8 cellular contexts compared by ENCODE assay signal in the genomic region with DNA sequence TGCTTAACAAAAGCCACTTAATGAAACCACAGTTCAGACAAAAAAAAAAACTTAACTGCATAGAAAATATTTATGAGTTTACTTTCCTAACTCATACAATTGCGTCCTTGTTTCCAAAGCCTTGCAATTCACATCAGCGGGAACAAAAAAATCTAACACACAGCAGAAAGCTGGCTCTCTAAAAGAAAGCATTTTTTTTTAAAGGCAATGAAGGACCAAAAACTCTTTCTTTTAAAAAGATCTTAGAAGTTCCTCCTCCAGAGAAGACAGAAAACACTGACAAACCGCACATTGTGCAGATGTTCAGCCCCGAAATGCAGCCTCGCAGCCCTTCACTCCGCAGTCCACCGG. TPM values are rescaled to one million over a fixed set of nuclear protein-coding genes. Genes with fewer than 3 reads are reported as not detected.
DNase-seq lines count a peak whose midpoint lies in the region; ATAC-seq and TF ChIP-seq lines count a peak whose summit lies in the region.

No MANE protein-coding gene starts in this region.

- peak overlapping the region; percentile 43 to 61 (median 44) for H3K4me3 Mint-ChIP-seq in T-cell

- H3K27ac Mint-ChIP-seq in T-cell: no peak overlapping the region

- DNase-seq in GM04503 (ENCODE audit: low read depth) (peak; percentile 10), T-cell (no peak), foreskin keratinocyte (no peak), retinal pigment epithelial cell (ENCODE audit: low read depth) (no peak), NCI-H2081 treated with DMSO at 0.1 percent for 48 hours (lab: John Stamatoyannopoulos, UW) (no peak), GDM1 (lab: John Stamatoyannopoulos, UW) (no peak), GM19238 (ENCODE audit: insufficient read length, low spot score) (no peak)

- H3K9me3 Mint-ChIP-seq in T-cell: peaks cover 0 to 8% (median 5%) of the 10 kb centered on the region in 3 donors

- H3K27me3 Mint-ChIP-seq in T-cell: peaks cover 30 to 48% of the 10 kb centered on the region in 2 donors

- peak overlapping the region; percentile 90 for H3K27ac ChIP-seq in foreskin keratinocyte

- peaks cover 19% of the 10 kb centered on the region for H3K4me1 ChIP-seq in foreskin keratinocyte

- POLR2A ChIA-PET in T-cell (lab: Charles Lee): no interaction called here

- H3K4me1 Mint-ChIP-seq in T-cell: peaks cover 0 to 23% (median 21%) of the 10 kb centered on the region in 3 donors

- H3K36me3 Mint-ChIP-seq in T-cell: no peaks in the 10 kb centered on the region

- no peaks in the 10 kb centered on the region for H3K27me3 ChIP-seq in foreskin keratinocyte

- TF ChIP-seq CTCF in foreskin keratinocyte (conservative IDR thresholded peaks at IDR 0.05) (no peak), retinal pigment epithelial cell (conservative IDR thresholded peaks at IDR 0.05; ENCODE audit: low read depth, low read length) (no peak)

- CTCF ChIA-PET in T-cell (lab: Charles Lee): no interaction called here

- H3K4me3 ChIP-seq in retinal pigment epithelial cell (ENCODE audit: low read length): peak overlapping the region; percentile 90

- ATAC-seq in T-cell (replicated peaks in 1 of 4) (no peak), foreskin keratinocyte (no peak), HG02852 (IDR thresholded peaks at IDR 0.05; ENCODE audit: unreplicated experiment) (no peak)

RNA-seq across cellular contexts. Expression of a gene that starts 0.8 kb away (rescaled TPM):
- total RNA-seq in T-cell: 1 to 10 TPM in 3 of 5 donors, not detected in 2; 1.0 to 1.5 (median 1.5) TPM
- 288 and 372 TPM in 2 replicates for total RNA-seq in foreskin keratinocyte
- 76.3 and 112 TPM in 2 replicates for polyA plus RNA-seq in foreskin keratinocyte

Comparison
In these comparisons a context has a peak if more than half of its experiments do, and no peak if none do; other contexts are left out.
1. RNA of a gene that starts 0.8 kb away (total RNA-seq): 288 to 372 TPM in foreskin keratinocyte; 1.0 to 1.5 TPM in T-cell; every median in the first group is over 100 times any median in the second.